ENCODE assay signal across 1 cellular context in the genomic region with DNA sequence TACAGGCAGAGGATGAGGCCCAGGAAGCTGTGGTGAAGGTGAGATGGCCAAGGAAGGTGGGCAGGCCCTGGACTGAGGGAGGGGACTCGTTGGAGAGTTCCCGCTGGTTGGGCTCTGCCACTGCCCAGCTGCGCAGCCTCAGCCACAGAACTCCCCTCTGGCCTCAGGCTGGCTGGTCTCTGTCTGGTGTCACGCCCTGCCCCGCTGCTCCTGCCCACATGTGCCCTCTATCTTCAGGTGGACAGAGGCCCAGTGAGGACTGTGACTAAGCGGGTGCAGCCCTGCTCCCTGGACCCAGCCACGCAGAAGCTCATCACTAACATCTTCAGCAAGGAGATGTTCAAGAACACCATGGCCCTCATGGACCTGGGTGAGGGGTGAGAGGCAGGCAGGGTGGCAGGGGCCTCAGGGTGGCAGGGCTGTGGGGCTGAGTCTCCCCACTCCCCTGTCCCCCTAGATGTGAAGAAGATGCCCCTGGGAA.
TF ChIP-seq lines count a peak whose summit lies in the region.

No MANE protein-coding gene starts in this region.

TF ChIP-seq in IMR-90, 13 proteins besides CTCF, POLR2A, EP300 and RAD21:
- TF ChIP-seq RCOR1 (IDR thresholded peaks at IDR 0.05; ENCODE audit: insufficient replicate concordance, low read length) (no peak), NFE2L2 (IDR thresholded peaks at IDR 0.05; ENCODE audit: low read depth, low read length) (no peak), MAFK (IDR thresholded peaks at IDR 0.05; ENCODE audit: low read depth, low read length) (no peak), RFX5 (IDR thresholded peaks at IDR 0.05; ENCODE audit: low read depth, low read length) (no peak), FOS (IDR thresholded peaks at IDR 0.05; ENCODE audit: low read depth, low read length) (no peak), SMC3 (IDR thresholded peaks at IDR 0.05; ENCODE audit: low read depth, low read length) (no peak), BHLHE40 (IDR thresholded peaks at IDR 0.05; ENCODE audit: low read depth, low read length) (no peak), CHD1 (IDR thresholded peaks at IDR 0.05; ENCODE audit: low read depth, low read length) (no peak), MAZ (IDR thresholded peaks at IDR 0.05; ENCODE audit: borderline replicate concordance, low read depth, low read length) (no peak), MXI1 (IDR thresholded peaks at IDR 0.05; ENCODE audit: borderline replicate concordance, low read depth, low read length) (no peak), CEBPB (IDR thresholded peaks at IDR 0.05; ENCODE audit: low read depth, low read length) (no peak)
- TF ChIP-seq, protein P1, sequence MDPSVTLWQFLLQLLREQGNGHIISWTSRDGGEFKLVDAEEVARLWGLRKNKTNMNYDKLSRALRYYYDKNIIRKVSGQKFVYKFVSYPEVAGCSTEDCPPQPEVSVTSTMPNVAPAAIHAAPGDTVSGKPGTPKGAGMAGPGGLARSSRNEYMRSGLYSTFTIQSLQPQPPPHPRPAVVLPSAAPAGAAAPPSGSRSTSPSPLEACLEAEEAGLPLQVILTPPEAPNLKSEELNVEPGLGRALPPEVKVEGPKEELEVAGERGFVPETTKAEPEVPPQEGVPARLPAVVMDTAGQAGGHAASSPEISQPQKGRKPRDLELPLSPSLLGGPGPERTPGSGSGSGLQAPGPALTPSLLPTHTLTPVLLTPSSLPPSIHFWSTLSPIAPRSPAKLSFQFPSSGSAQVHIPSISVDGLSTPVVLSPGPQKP (IDR thresholded peaks at IDR 0.05; ENCODE audit: borderline replicate concordance, low read depth, low read length) = no peak
- TF ChIP-seq, protein P2, sequence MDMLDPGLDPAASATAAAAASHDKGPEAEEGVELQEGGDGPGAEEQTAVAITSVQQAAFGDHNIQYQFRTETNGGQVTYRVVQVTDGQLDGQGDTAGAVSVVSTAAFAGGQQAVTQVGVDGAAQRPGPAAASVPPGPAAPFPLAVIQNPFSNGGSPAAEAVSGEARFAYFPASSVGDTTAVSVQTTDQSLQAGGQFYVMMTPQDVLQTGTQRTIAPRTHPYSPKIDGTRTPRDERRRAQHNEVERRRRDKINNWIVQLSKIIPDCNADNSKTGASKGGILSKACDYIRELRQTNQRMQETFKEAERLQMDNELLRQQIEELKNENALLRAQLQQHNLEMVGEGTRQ (IDR thresholded peaks at IDR 0.05; ENCODE audit: low read depth, low read length) = no peak
TF ChIP-seq in IMR-90: peak in this region for 0.
